10 cellular contexts compared by ENCODE assay signal in the genomic region with DNA sequence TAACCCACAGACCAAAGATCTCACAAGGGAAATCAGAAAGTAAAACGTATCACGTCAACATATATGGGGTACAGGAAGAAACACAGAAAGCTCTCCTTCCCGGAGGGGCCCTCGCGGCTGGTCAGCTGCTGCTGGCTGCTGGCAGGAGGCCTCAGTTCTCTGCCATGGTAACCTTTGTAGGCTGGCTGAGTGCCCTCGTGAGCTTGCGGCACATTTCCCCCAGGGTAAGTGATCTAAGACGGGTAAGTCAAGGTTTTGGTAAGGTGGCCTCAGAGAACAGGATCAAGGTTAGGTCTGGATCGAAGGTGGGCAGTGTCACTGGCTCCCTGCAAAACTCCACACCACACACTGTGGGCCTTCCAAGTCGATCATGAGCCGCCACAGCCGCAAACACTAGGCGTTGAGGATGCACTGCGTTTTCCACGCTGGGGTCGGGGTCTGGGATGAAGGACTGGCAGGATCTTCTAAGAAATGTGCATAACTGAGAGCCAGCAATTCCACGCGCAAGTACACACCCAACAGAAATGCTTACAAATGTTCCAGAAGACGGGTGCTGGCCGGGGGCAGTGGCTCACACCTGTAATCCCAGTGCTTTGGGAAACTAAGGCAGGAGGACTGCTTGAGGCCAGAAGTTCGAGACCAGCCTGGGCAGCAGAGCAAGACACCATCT. TPM values are rescaled to one million over a fixed set of nuclear protein-coding genes. Genes with fewer than 3 reads are reported as not detected.
DNase-seq lines count a peak whose midpoint lies in the region; ATAC-seq, FAIRE-seq and TF ChIP-seq lines count a peak whose summit lies in the region.
"Had no signal": no experiment of that assay in that cellular context is flagged by ENCODE, and none has a peak within 500 bp of the region (broad histone marks: within the 10 kb centered on the region; RNA-seq: fewer than 3 reads in every experiment).

No MANE protein-coding gene starts in this region.

- peak overlapping the region in 1 of 2 donors; percentile 13 for H3K9ac ChIP-seq in stomach smooth muscle (ENCODE audit: low read length in 2 of 2)

- H3K27ac ChIP-seq in left lung (peak overlapping the region in 1 of 2 donors; percentile 59), stomach smooth muscle (ENCODE audit: low read length) (peak overlapping the region; percentile 46)
- H3K27ac ChIP-seq: A549 had no signal

- TF ChIP-seq CTCF in bronchial epithelial cell (IDR thresholded peaks at IDR 0.05; ENCODE audit: insufficient read depth, low read length, severe bottlenecking), result no peak
- no peak for TF ChIP-seq CTCF in left lung (IDR thresholded peaks at IDR 0.05)

- H3K4me3 ChIP-seq in bronchial epithelial cell (ENCODE audit: low read depth, low read length) (no peak overlapping the region), left lung (no peak overlapping the region), stomach smooth muscle (ENCODE audit: low read length in 2 of 2) (no peak overlapping the region)
- H3K4me3 ChIP-seq: A549, GM23338 had no signal

- DNase-seq in activated CD4-positive, CD25-positive, alpha-beta regulatory T cell treated with anti-CD3 and anti-CD28 coated beads, Interleukin-2, amount 50 U/mL, for 72 hours, result peak; percentile 14
- no peak for DNase-seq in activated CD4-positive, CD25-positive, alpha-beta regulatory T cell (lab: John Stamatoyannopoulos, UW)
- no peak for DNase-seq in bronchial epithelial cell (ENCODE audit: low read depth)
- DNase-seq in left lung, result peak; percentile 62 to 76
- no peak for DNase-seq in NCI-H1105 (lab: John Stamatoyannopoulos, UW)
- DNase-seq in HPDE6-E6E7 (ENCODE audit: extremely low spot score), result no peak

- intact Hi-C loops in left lung (cut with DNase I), result no loop called here

- H3K4me1 ChIP-seq in left lung, result peaks cover 0 to 11% of the 10 kb centered on the region in 2 donors
- H3K4me1 ChIP-seq in stomach smooth muscle (ENCODE audit: control insufficient read depth, insufficient read depth, low read length), result peaks cover 11% of the 10 kb centered on the region
- H3K4me1 ChIP-seq: A549 had no signal

- ATAC-seq in left lung (peak; percentile 72), GM21528 (IDR thresholded peaks at IDR 0.05; ENCODE audit: low FRiP score, unreplicated experiment) (no peak)
- ATAC-seq: GM23338 had no signal

- H3K36me3 ChIP-seq in bronchial epithelial cell (ENCODE audit: control insufficient read depth, insufficient read depth, low read length) (peaks cover 41% of the 10 kb centered on the region), left lung (peaks cover 0 to 92% of the 10 kb centered on the region in 2 donors), stomach smooth muscle (ENCODE audit: control insufficient read depth in 2 of 2, insufficient read depth in 2 of 2, low read length in 2 of 2) (peaks cover 30 to 32% of the 10 kb centered on the region in 2 donors)

- H3K9me3 ChIP-seq in left lung (no peaks in the 10 kb centered on the region), stomach smooth muscle (ENCODE audit: control insufficient read depth in 2 of 2, low read length in 2 of 2) (no peaks in the 10 kb centered on the region)
- H3K9me3 ChIP-seq: A549 had no signal

- FAIRE-seq in bronchial epithelial cell (lab: Jason Lieb, UNC), result peak; percentile 97
- FAIRE-seq: A549 had no signal

- H3K27me3 ChIP-seq in bronchial epithelial cell (ENCODE audit: control insufficient read depth, insufficient read depth, low read length) (no peaks in the 10 kb centered on the region), left lung (no peaks in the 10 kb centered on the region), stomach smooth muscle (ENCODE audit: control insufficient read depth in 1 of 2, insufficient read depth in 2 of 2, low read length in 2 of 2) (no peaks in the 10 kb centered on the region)

RNA-seq across cellular contexts. Expression of a gene that starts 33.9 kb away (rescaled TPM):
- total RNA-seq in bronchial epithelial cell (16.3 and 28.4 TPM in 2 replicates), left lung (10 to 100 TPM; 14.6 to 30.7 TPM)

RNA-seq across cellular contexts. Expression of a gene that starts 47.7 kb away (rescaled TPM):
- total RNA-seq in bronchial epithelial cell, result 29.7 and 44.2 TPM in 2 replicates
- total RNA-seq in left lung, result 10 to 100 TPM; 36.6 to 37.9 TPM

Comparison
In these comparisons a context has a peak if more than half of its experiments do, and no peak if none do; other contexts are left out.
1. DNase-seq: peak in activated CD4-positive, CD25-positive, alpha-beta regulatory T cell treated with anti-CD3 and anti-CD28 coated beads, Interleukin-2, amount 50 U/mL, for 72 hours (single experiment) and left lung (2 of 2); none in activated CD4-positive, CD25-positive, alpha-beta regulatory T cell (0 of 4), bronchial epithelial cell (single experiment), NCI-H1105 (single experiment) and HPDE6-E6E7 (single experiment).